In the genomic region with DNA sequence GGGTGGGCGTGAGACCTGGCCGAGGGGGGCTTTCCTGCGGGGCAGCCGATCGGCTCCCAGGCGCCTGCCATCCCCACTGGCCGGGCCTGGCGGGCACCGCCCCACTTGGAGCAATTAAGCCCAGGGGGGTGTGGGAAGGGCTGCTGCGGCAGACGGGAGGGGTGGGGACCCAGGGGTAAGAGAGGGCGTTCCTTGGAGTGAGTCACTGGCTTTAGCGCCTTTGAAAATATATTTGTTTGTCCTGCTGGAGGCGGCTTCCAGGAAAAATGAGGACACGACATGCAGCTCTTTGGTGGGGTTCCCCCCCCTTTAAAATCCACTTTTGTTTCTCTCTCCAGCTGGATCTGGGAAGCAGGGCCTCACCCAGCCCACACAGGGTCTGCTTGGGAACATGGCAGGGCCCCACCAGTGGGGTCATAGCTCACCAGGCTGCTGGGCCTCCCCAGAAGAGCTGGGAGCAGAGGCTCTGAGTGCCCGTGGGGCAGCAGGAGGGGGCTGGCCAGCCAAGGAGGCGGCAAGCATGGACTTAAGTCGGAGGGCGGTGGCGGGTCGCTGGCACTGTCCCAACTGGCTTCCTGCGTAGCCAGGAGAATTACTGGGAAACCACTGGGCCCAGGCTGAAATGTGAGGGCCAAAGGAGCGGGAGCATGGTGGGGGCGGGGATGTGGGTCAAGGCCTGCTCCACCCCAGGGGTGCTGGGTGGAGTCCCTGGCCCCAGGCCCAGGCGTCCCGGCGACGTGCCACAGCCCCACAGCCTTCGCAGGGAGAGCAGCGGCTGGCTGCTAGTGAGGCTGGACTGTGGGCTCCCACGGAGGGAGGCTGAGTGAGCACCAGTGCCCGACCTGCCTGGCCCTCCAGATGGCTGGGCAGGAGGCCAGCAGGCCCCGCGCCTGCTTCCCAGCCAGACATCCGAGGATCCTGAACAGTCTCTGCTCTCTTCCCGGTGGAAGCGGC, we compare ENCODE assay signal across 9 cellular contexts.
A peak's percentile ranks its signal among the peaks of the same experiment; 100 is the strongest.
DNase-seq lines count a peak whose midpoint lies in the region; ATAC-seq and TF ChIP-seq lines count a peak whose summit lies in the region.
"Had no signal": no experiment of that assay in that cellular context is flagged by ENCODE, and none has a peak within 500 bp of the region (broad histone marks: within the 10 kb centered on the region; RNA-seq: fewer than 3 reads in every experiment).

No MANE protein-coding gene starts in this region.

- peaks cover 15% of the 10 kb centered on the region for H3K4me1 ChIP-seq in HEK293 (ENCODE audit: control insufficient read depth, insufficient read depth, low read length)
- peaks cover 18% of the 10 kb centered on the region for H3K4me1 ChIP-seq in RWPE2 (ENCODE audit: insufficient read depth, poor library complexity, severe bottlenecking)

- H3K27ac ChIP-seq in HEK293 (ENCODE audit: extremely low read depth, low read depth, low read length) (peak overlapping the region; percentile 94), RWPE2 (ENCODE audit: poor library complexity, severe bottlenecking) (peak overlapping the region; percentile 96)
- H3K27ac ChIP-seq: SK-N-MC had no signal

- H3K36me3 ChIP-seq in HEK293 (ENCODE audit: control insufficient read depth in 2 of 2, insufficient read depth in 1 of 2, low read length in 2 of 2) (peaks cover 0 to 63% of the 10 kb centered on the region in 2 experiments; a peak in 2 of 3 replicates), RWPE2 (ENCODE audit: low read depth) (peaks cover 60% of the 10 kb centered on the region)

- no peaks in the 10 kb centered on the region for H3K9me3 Mint-ChIP-seq in activated T-helper 1 cell treated with anti-CD3 and anti-CD28 coated beads, Interleukin-12 subunit alpha, Interleukin-12 subunit beta, Interleukin-2, Interleukin-4 antibody, amounts not matched to agents 30 ng/mL and 10 ng/mL and 1 ng/mL, durations not matched to agents 14 hours and 24 hours and 36 hours
- H3K9me3 Mint-ChIP-seq in activated CD4-positive, alpha-beta memory T cell treated with anti-CD3 and anti-CD28 coated beads, Interleukin-2, amount 10 ng/mL, durations not matched to agents 7 days and 5 days: no peaks in the 10 kb centered on the region

- peak; percentile 77 for ATAC-seq in RWPE2 (ENCODE audit: low read depth)
- no peak for ATAC-seq in GM21576 (IDR thresholded peaks at IDR 0.05; ENCODE audit: unreplicated experiment)

- peak overlapping the region; percentile 30 for H3K4me3 ChIP-seq in HEK293 (ENCODE audit: low read depth, low read length)
- H3K4me3 ChIP-seq in RWPE2 (ENCODE audit: severe bottlenecking): peak overlapping the region; percentile 3
- H3K4me3 ChIP-seq: SK-N-MC had no signal

- intact Hi-C loops in activated T-helper 1 cell treated with anti-CD3 and anti-CD28 coated beads, Interleukin-12 subunit alpha, Interleukin-12 subunit beta, Interleukin-2, Interleukin-4 antibody, amounts not matched to agents 30 ng/mL and 10 ng/mL and 1 ng/mL, durations not matched to agents 14 hours and 24 hours and 36 hours (cut with micrococcal nuclease): no loop called here

- peaks cover 15% of the 10 kb centered on the region for H3K36me3 Mint-ChIP-seq in activated T-helper 1 cell treated with anti-CD3 and anti-CD28 coated beads, Interleukin-12 subunit alpha, Interleukin-12 subunit beta, Interleukin-2, Interleukin-4 antibody, amounts not matched to agents 30 ng/mL and 10 ng/mL and 1 ng/mL, durations not matched to agents 14 hours and 24 hours and 36 hours (ENCODE audit: low read depth)
- H3K36me3 Mint-ChIP-seq in activated CD4-positive, alpha-beta memory T cell treated with anti-CD3 and anti-CD28 coated beads, Interleukin-2, amount 10 ng/mL, durations not matched to agents 7 days and 5 days (ENCODE audit: low read depth): peaks cover 31% of the 10 kb centered on the region

- POLR2A ChIA-PET in HEK293 (lab: Yijun Ruan, JAX): interaction anchor here (0.7 to 1.0 kb wide), 2 partner anchors 70 to 1039 kb away, joined by 3 read pairs; partner anchors contain the start of gene KMT5A
- POLR2A ChIA-PET in activated CD4-positive, alpha-beta memory T cell treated with anti-CD3 and anti-CD28 coated beads, Interleukin-2, amount 10 ng/mL, durations not matched to agents 7 days and 5 days (lab: Charles Lee): no interaction called here

- no peak overlapping the region for H3K4me3 Mint-ChIP-seq in activated T-helper 1 cell treated with anti-CD3 and anti-CD28 coated beads, Interleukin-12 subunit alpha, Interleukin-12 subunit beta, Interleukin-2, Interleukin-4 antibody, amounts not matched to agents 30 ng/mL and 10 ng/mL and 1 ng/mL, durations not matched to agents 14 hours and 24 hours and 36 hours
- H3K4me3 Mint-ChIP-seq in activated CD4-positive, alpha-beta memory T cell treated with anti-CD3 and anti-CD28 coated beads, Interleukin-2, amount 10 ng/mL, durations not matched to agents 7 days and 5 days: no peak overlapping the region

- H3K9me3 ChIP-seq in HEK293 (ENCODE audit: control insufficient read depth, insufficient read depth, low read depth, low read length): no peaks in the 10 kb centered on the region
- no peaks in the 10 kb centered on the region for H3K9me3 ChIP-seq in RWPE2 (ENCODE audit: severe bottlenecking)

- CTCF ChIA-PET in HEK293 (lab: Yijun Ruan, JAX): interaction anchor here (0.7 kb wide), 1 partner anchor 71 kb away, joined by 3 read pairs; no protein-coding TSS in a partner anchor
- CTCF ChIA-PET in activated CD4-positive, alpha-beta memory T cell treated with anti-CD3 and anti-CD28 coated beads, Interleukin-2, amount 10 ng/mL, durations not matched to agents 7 days and 5 days (lab: Charles Lee): no interaction called here

- no peaks in the 10 kb centered on the region for H3K4me1 Mint-ChIP-seq in activated T-helper 1 cell treated with anti-CD3 and anti-CD28 coated beads, Interleukin-12 subunit alpha, Interleukin-12 subunit beta, Interleukin-2, Interleukin-4 antibody, amounts not matched to agents 30 ng/mL and 10 ng/mL and 1 ng/mL, durations not matched to agents 14 hours and 24 hours and 36 hours (ENCODE audit: low read depth)
- H3K4me1 Mint-ChIP-seq in activated CD4-positive, alpha-beta memory T cell treated with anti-CD3 and anti-CD28 coated beads, Interleukin-2, amount 10 ng/mL, durations not matched to agents 7 days and 5 days: no peaks in the 10 kb centered on the region

- DNase-seq in RWPE2 (ENCODE audit: low spot score) (peak; percentile 92), fibroblast of peridontal ligament (ENCODE audit: extremely low read depth) (peak; percentile 92), occipital lobe (lab: John Stamatoyannopoulos, UW) (peak; percentile 59), NCI-H526 treated with DMSO at 0.1 percent for 48 hours (lab: John Stamatoyannopoulos, UW) (no peak)
- no peak for DNase-seq in activated T-helper 1 cell treated with anti-CD3 and anti-CD28 coated beads, Interleukin-12 subunit alpha, Interleukin-12 subunit beta, Interleukin-2, Interleukin-4 antibody, amounts not matched to agents 30 ng/mL and 10 ng/mL and 1 ng/mL, durations not matched to agents 14 hours and 24 hours and 36 hours (ENCODE audit: low spot score)
- no peak for DNase-seq in activated CD4-positive, alpha-beta memory T cell treated with anti-CD3 and anti-CD28 coated beads, Interleukin-2, amount 10 ng/mL, durations not matched to agents 7 days and 5 days

- H3K27me3 ChIP-seq in RWPE2 (ENCODE audit: insufficient read depth, poor library complexity, severe bottlenecking): no peaks in the 10 kb centered on the region

- TF ChIP-seq CTCF in HEK293 (tag by site-specific recombination; IDR thresholded peaks at IDR 0.05) (no peak), RWPE2 (IDR thresholded peaks at IDR 0.05; ENCODE audit: poor library complexity, severe bottlenecking) (no peak)

- no peaks in the 10 kb centered on the region for H3K27me3 Mint-ChIP-seq in activated T-helper 1 cell treated with anti-CD3 and anti-CD28 coated beads, Interleukin-12 subunit alpha, Interleukin-12 subunit beta, Interleukin-2, Interleukin-4 antibody, amounts not matched to agents 30 ng/mL and 10 ng/mL and 1 ng/mL, durations not matched to agents 14 hours and 24 hours and 36 hours (ENCODE audit: insufficient read depth)
- H3K27me3 Mint-ChIP-seq in activated CD4-positive, alpha-beta memory T cell treated with anti-CD3 and anti-CD28 coated beads, Interleukin-2, amount 10 ng/mL, durations not matched to agents 7 days and 5 days: no peaks in the 10 kb centered on the region

- H3K27ac Mint-ChIP-seq in activated T-helper 1 cell treated with anti-CD3 and anti-CD28 coated beads, Interleukin-12 subunit alpha, Interleukin-12 subunit beta, Interleukin-2, Interleukin-4 antibody, amounts not matched to agents 30 ng/mL and 10 ng/mL and 1 ng/mL, durations not matched to agents 14 hours and 24 hours and 36 hours: no peak overlapping the region
- no peak overlapping the region for H3K27ac Mint-ChIP-seq in activated CD4-positive, alpha-beta memory T cell treated with anti-CD3 and anti-CD28 coated beads, Interleukin-2, amount 10 ng/mL, durations not matched to agents 7 days and 5 days

TF ChIP-seq in HEK293, 187 proteins besides CTCF, POLR2A, EP300 and RAD21 (continues in another document):
- TF ChIP-seq, protein P1, sequence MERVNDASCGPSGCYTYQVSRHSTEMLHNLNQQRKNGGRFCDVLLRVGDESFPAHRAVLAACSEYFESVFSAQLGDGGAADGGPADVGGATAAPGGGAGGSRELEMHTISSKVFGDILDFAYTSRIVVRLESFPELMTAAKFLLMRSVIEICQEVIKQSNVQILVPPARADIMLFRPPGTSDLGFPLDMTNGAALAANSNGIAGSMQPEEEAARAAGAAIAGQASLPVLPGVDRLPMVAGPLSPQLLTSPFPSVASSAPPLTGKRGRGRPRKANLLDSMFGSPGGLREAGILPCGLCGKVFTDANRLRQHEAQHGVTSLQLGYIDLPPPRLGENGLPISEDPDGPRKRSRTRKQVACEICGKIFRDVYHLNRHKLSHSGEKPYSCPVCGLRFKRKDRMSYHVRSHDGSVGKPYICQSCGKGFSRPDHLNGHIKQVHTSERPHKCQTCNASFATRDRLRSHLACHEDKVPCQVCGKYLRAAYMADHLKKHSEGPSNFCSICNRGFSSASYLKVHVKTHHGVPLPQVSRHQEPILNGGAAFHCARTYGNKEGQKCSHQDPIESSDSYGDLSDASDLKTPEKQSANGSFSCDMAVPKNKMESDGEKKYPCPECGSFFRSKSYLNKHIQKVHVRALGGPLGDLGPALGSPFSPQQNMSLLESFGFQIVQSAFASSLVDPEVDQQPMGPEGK (tag by site-specific recombination; IDR thresholded peaks at IDR 0.05): peak; percentile 87
- TF ChIP-seq BCL11A (tag by site-specific recombination; IDR thresholded peaks at IDR 0.05; ENCODE audit: low read depth) (peak; percentile 33; the same call in 1 of the 2 replicates), ZNF24 (tag by site-specific recombination; IDR thresholded peaks at IDR 0.05) (peak; percentile 63; the same call in 1 of the 2 replicates), ZNF501 (tag by site-specific recombination; IDR thresholded peaks at IDR 0.05) (0 out of 2 replicates have a peak, but pooled peaks have one; percentile 37), SP2 (tag by site-specific recombination; IDR thresholded peaks at IDR 0.05) (peak; percentile 49)

Comparison
In these comparisons a context has a peak if more than half of its experiments do, and no peak if none do; other contexts are left out.
1. DNase-seq: peak in RWPE2 (single experiment), fibroblast of peridontal ligament (single experiment) and occipital lobe (single experiment); none in activated T-helper 1 cell treated with anti-CD3 and anti-CD28 coated beads, Interleukin-12 subunit alpha, Interleukin-12 subunit beta, Interleukin-2, Interleukin-4 antibody, amounts not matched to agents 30 ng/mL and 10 ng/mL and 1 ng/mL, durations not matched to agents 14 hours and 24 hours and 36 hours (single experiment), NCI-H526 treated with DMSO at 0.1 percent for 48 hours (single experiment) and activated CD4-positive, alpha-beta memory T cell treated with anti-CD3 and anti-CD28 coated beads, Interleukin-2, amount 10 ng/mL, durations not matched to agents 7 days and 5 days (single experiment).